7 cellular contexts compared by ENCODE assay signal in genomic region chr7:120272896-120273475, GRCh38. TPM values are rescaled to one million over a fixed set of nuclear protein-coding genes. Genes with fewer than 3 reads are reported as not detected.
A peak's percentile ranks its signal among the peaks of the same experiment; 100 is the strongest.
DNase-seq lines count a peak whose midpoint lies in the region; ATAC-seq and TF ChIP-seq lines count a peak whose summit lies in the region.

KCND2 (plus strand) TSS chr7:120273175.

- WGBS in mesodermal cell (ENCODE audit: insufficient coverage in 2 of 2), 2 experiments: 0% methylated on average over 9 to 24 of the region's 59 CpGs

- no peaks in the 10 kb centered on the region for H3K9me3 ChIP-seq in mesodermal cell (ENCODE audit: control insufficient read depth, low read length)

- TF ChIP-seq CTCF in HFFc6 (IDR thresholded peaks at IDR 0.05): no peak
- TF ChIP-seq CTCF in coronary artery (IDR thresholded peaks at IDR 0.05): no peak

- peak; percentile 6 for ATAC-seq in GM18858 (IDR thresholded peaks at IDR 0.05; ENCODE audit: unreplicated experiment)

- H3K9me3 Mint-ChIP-seq in HFFc6: peaks cover 9% of the 10 kb centered on the region

- H3K36me3 Mint-ChIP-seq in HFFc6 (ENCODE audit: low read depth): no peaks in the 10 kb centered on the region

- no peak within 1 kb of the TSS for H3K27ac Mint-ChIP-seq in HFFc6

- peaks cover 8% of the 10 kb centered on the region; the same call in 1 of the 2 replicates for H3K4me1 Mint-ChIP-seq in HFFc6 (ENCODE audit: low read depth)

- H3K27ac ChIP-seq in coronary artery (no peak within 1 kb of the TSS), mesodermal cell (ENCODE audit: low read depth, low read length, severe bottlenecking) (no peak within 1 kb of the TSS)

- H3K4me3 Mint-ChIP-seq in HFFc6: peak within 1 kb of the TSS; percentile 81

- H3K36me3 ChIP-seq in mesodermal cell (ENCODE audit: control insufficient read depth, insufficient read depth, low read length): no peaks in the 10 kb centered on the region

- DNase-seq in HFFc6 (no peak), NCI-H1694 treated with DMSO at 0.1 percent for 48 hours (lab: John Stamatoyannopoulos, UW) (peak; percentile 39), coronary artery (ENCODE audit: low spot score) (peak; percentile 71), KG1 (lab: John Stamatoyannopoulos, UW) (no peak)
- no peak for DNase-seq in stimulated activated CD4-positive, alpha-beta T cell treated with anti-CD3 and anti-CD28 coated beads, Interleukin-2, amount 100 ng/mL, for 48 hours

- H3K4me3 ChIP-seq in coronary artery (peak within 1 kb of the TSS; percentile 73), mesodermal cell (ENCODE audit: extremely low read depth, insufficient read depth, low read length, poor library complexity, severe bottlenecking) (peak within 1 kb of the TSS; percentile 46)

- peaks cover 18% of the 10 kb centered on the region; the same call in 1 of the 2 replicates for H3K27me3 Mint-ChIP-seq in HFFc6 (ENCODE audit: insufficient read depth)

- H3K4me1 ChIP-seq in mesodermal cell (ENCODE audit: control insufficient read depth, insufficient read depth, low read length, poor library complexity, severe bottlenecking): no peaks in the 10 kb centered on the region

RNA-seq across cellular contexts. Expression of gene KCND2, which starts in this region (rescaled TPM):
- total RNA-seq in HFFc6 (2021; fragmentation: NEBNext Ultra II Directional; extraction: Animal tissue kit (Norgen Biotek cat#: 25700)): not detected
- polyA plus RNA-seq in mesodermal cell (2013, experiment 1 of 2): 0.63 TPM
- polyA plus RNA-seq in mesodermal cell (2013, experiment 2 of 2): 0.71 TPM

Comparison
In these comparisons a context has a peak if more than half of its experiments do, and no peak if none do; other contexts are left out.
1. DNase-seq: peak in NCI-H1694 treated with DMSO at 0.1 percent for 48 hours (single experiment) and coronary artery (single experiment); none in HFFc6 (single experiment), stimulated activated CD4-positive, alpha-beta T cell treated with anti-CD3 and anti-CD28 coated beads, Interleukin-2, amount 100 ng/mL, for 48 hours (0 of 2) and KG1 (single experiment).